ENCODE assay signal across 8 cellular contexts in the genomic region with DNA sequence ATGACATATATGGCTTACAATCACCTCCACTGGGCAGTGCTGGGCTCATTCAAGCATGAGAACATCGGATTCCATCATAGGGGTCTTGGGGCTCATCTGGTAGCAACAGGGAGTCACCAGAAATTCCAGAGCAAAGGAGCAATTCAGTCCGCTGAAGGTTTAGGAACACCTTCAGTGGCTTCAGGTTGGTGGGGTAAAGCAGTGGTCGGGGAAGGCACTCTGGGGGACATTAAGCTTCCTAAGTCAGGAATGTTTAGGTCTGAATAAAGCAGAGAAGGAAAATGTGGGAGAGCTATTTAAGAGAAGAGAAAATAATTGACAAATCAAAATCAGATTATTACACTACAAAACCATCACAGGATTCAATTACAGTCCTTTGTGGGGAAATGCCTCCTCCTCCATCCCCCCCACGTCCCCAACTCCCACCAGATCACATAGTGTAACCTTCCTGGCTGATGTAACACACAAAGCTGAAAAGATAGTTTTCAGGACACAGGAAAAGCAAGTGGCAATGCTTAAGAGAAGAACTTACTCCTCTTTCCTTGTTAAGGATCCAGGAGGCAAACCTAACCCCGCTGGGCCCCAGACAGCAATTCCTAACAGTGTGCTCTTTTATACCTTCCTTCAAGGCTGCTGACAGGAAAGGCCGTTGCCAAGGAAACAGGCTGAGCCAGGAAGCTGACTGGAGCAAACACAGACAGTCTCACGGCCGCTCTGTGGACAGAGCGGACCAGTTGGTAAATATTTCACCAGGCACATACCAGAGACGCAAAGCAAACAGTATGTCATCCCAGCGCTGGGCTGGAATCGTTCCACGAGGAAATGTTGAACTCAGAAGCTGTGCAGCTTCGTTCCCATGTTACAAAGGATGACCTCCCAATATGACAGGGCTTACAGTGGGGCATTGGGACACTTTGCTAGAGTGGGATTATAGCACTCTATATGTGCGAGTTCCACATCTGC. TPM values are rescaled to one million over a fixed set of nuclear protein-coding genes. Genes with fewer than 3 reads are reported as not detected.
DNase-seq lines count a peak whose midpoint lies in the region; ATAC-seq and TF ChIP-seq lines count a peak whose summit lies in the region.

No MANE protein-coding gene starts in this region.

- WGBS in esophagus squamous epithelium, 2 donors: 25 to 26% methylated on average over 15 of the region's 15 CpGs

- ATAC-seq in HG03196 (IDR thresholded peaks at IDR 0.05; ENCODE audit: unreplicated experiment) (peak; percentile 83), GM21390 (IDR thresholded peaks at IDR 0.05; ENCODE audit: unreplicated experiment) (no peak)

- no peak for TF ChIP-seq CTCF in esophagus squamous epithelium (IDR thresholded peaks at IDR 0.05)

- H3K9me3 ChIP-seq in SJCRH30 (replicated peaks) (no peaks in the 10 kb centered on the region), esophagus squamous epithelium (no peaks in the 10 kb centered on the region), mucosa of stomach (ENCODE audit: control insufficient read depth, low read length) (no peaks in the 10 kb centered on the region)

- TF ChIP-seq POLR2A in esophagus squamous epithelium (IDR thresholded peaks at IDR 0.05): no peak

- H3K27me3 ChIP-seq in SJCRH30 (no peaks in the 10 kb centered on the region), esophagus squamous epithelium (no peaks in the 10 kb centered on the region), mucosa of stomach (ENCODE audit: control insufficient read depth, insufficient read depth, low read length) (no peaks in the 10 kb centered on the region)

- H3K4me1 ChIP-seq in SJCRH30: peaks cover 25% of the 10 kb centered on the region
- H3K4me1 ChIP-seq in esophagus squamous epithelium: peaks cover 7 to 41% (median 33%) of the 10 kb centered on the region in 3 donors
- peaks cover 23% of the 10 kb centered on the region for H3K4me1 ChIP-seq in mucosa of stomach (ENCODE audit: control insufficient read depth, insufficient read depth, low read length)

- H3K36me3 ChIP-seq in SJCRH30 (no peaks in the 10 kb centered on the region), esophagus squamous epithelium (no peaks in the 10 kb centered on the region), mucosa of stomach (ENCODE audit: control insufficient read depth, insufficient read depth, low read length) (no peaks in the 10 kb centered on the region)

- H3K9ac ChIP-seq in mucosa of stomach (ENCODE audit: low read length): peak overlapping the region; percentile 14

- H3K4me3 ChIP-seq in SJCRH30 (peak overlapping the region; percentile 11), esophagus squamous epithelium (peak overlapping the region in 1 of 4 donors; percentile 7), mucosa of stomach (ENCODE audit: low read length) (no peak overlapping the region)

- H3K27ac ChIP-seq in SJCRH30 (peak overlapping the region; percentile 71), esophagus squamous epithelium (peak overlapping the region; percentile 47 to 89 (median 78))

- intact Hi-C loops in esophagus squamous epithelium (cut with DNase I): loop anchor here (2.0 kb wide), 1 partner anchor 179 kb away; no protein-coding TSS in a partner anchor

- DNase-seq in C1 segment of cervical spinal cord (lab: John Stamatoyannopoulos, UW): peak in 10 of 14 donors; percentile 7 to 64 (median 21)
- DNase-seq in SJCRH30: peak; percentile 95 to 97
- peak; percentile 17 for DNase-seq in esophagus squamous epithelium (lab: John Stamatoyannopoulos, UW)
- no peak for DNase-seq in stimulated activated CD4-positive, alpha-beta T cell treated with anti-CD3 and anti-CD28 coated beads, Interleukin-15, amount 100 ng/mL, for 24 hours
- DNase-seq in NCI-H128 (lab: John Stamatoyannopoulos, UW; ENCODE audit: unreplicated experiment): no peak

RNA-seq across cellular contexts. Expression of a gene that starts 57.5 kb away (rescaled TPM):
- 59.6 and 69.8 TPM in 2 replicates for total RNA-seq in SJCRH30 (2014; rRNA removed; shearing (Covaris generic))
- total RNA-seq in esophagus squamous epithelium: 10 to 100 TPM; 23.3 to 52.8 (median 34.8) TPM

Comparison
In these comparisons a context has a peak if more than half of its experiments do, and no peak if none do; other contexts are left out.
1. DNase-seq: peak in C1 segment of cervical spinal cord (10 of 14), SJCRH30 (2 of 2) and esophagus squamous epithelium (single experiment); none in stimulated activated CD4-positive, alpha-beta T cell treated with anti-CD3 and anti-CD28 coated beads, Interleukin-15, amount 100 ng/mL, for 24 hours (single experiment) and NCI-H128 (single experiment).